ENCODE assay signal across 29 cellular contexts in the genomic region with DNA sequence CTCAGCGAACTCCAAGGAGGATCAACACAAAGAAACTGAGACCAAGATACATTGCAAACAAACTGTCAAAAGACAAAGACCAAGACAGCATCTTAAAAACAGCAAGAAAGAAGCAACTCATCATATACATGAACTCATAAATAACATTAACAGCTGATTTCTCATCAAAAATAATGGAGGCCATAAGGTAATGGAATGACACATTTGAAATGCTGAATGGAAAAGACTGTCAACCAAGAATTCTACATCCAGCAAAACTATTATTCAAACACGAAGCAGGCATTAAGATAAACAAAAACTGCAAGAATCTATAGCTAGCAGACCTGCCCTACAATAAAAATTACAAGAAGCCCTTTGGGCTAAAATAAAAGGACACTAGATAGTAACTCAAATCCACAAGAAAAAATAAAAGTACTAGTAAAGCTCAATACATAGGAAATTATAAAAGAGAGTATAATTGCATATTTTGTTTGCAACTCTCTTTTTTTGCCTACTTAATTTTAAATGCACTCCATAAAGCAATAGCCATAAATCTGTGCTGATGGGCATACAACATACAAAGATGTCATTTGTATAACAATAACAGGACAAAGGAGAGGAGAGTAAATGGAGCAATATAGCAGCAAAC. TPM values are rescaled to one million over a fixed set of nuclear protein-coding genes. Genes with fewer than 3 reads are reported as not detected.
"Had no signal": no experiment of that assay in that cellular context is flagged by ENCODE, and none has a peak within 500 bp of the region (broad histone marks: within the 10 kb centered on the region; RNA-seq: fewer than 3 reads in every experiment).

No MANE protein-coding gene starts in this region.

- H3K4me1 ChIP-seq: right atrium auricular region had no signal

- H3K9me3 ChIP-seq: testis, thyroid gland, upper lobe of right lung had no signal

- H3K4me3 Mint-ChIP-seq: naive thymus-derived CD4-positive, alpha-beta T cell; natural killer cell treated with Interleukin-12 subunit alpha and Interleukin-12 subunit beta and Interleukin-15 and Interleukin-18, amount 100 ng/mL, for 72 hours; stimulated activated naive B cell treated with anti-CD40 and anti-IgM and Interleukin-4, amounts not matched to agents 10 μg/mL and 1 μg/mL and 100 μg/mL, for 72 hours had no signal

- H3K4me1 Mint-ChIP-seq: naive thymus-derived CD4-positive, alpha-beta T cell; stimulated activated naive B cell treated with anti-CD40 and anti-IgM and Interleukin-4, amounts not matched to agents 10 μg/mL and 1 μg/mL and 100 μg/mL, for 72 hours had no signal

- DNase-seq: islet precursor cell; left ventricle myocardium inferior; midbrain; mucosa of descending colon; naive thymus-derived CD4-positive, alpha-beta T cell; ovary; stimulated activated CD4-positive, alpha-beta T cell treated with anti-CD3 and anti-CD28 coated beads, Interleukin-12 subunit alpha, Interleukin-12 subunit beta, amount 100 ng/mL, for 4 hours; stimulated activated CD4-positive, alpha-beta T cell treated with anti-CD3 and anti-CD28 coated beads, Interleukin-15, amount 100 ng/mL, for 24 hours; stimulated activated CD4-positive, alpha-beta T cell treated with anti-CD3 and anti-CD28 coated beads, Interleukin-2, amount 100 ng/mL, for 24 hours; stimulated activated CD4-positive, alpha-beta T cell treated with anti-CD3 and anti-CD28 coated beads, Interleukin-4, amount 100 ng/mL, for 1 hour; stimulated activated naive B cell treated with anti-CD40 and anti-IgM and Interleukin-4, amounts not matched to agents 10 μg/mL and 1 μg/mL and 100 μg/mL, for 72 hours; stimulated activated naive CD8-positive, alpha-beta T cell treated with anti-CD3 and anti-CD28 coated beads, Interleukin-15, Interleukin-2, amounts not matched to agents 100 U/mL and 50 U/mL, for 24 hours; stomach; testis; thyroid gland; transverse colon; upper lobe of right lung had no signal

- H3K27me3 ChIP-seq: ovary, right atrium auricular region, testis, thyroid gland, upper lobe of right lung had no signal

- H3K27ac Mint-ChIP-seq: naive thymus-derived CD4-positive, alpha-beta T cell; natural killer cell treated with Interleukin-12 subunit alpha and Interleukin-12 subunit beta and Interleukin-15 and Interleukin-18, amount 100 ng/mL, for 72 hours; progenitor cell of endocrine pancreas; stimulated activated naive B cell treated with anti-CD40 and anti-IgM and Interleukin-4, amounts not matched to agents 10 μg/mL and 1 μg/mL and 100 μg/mL, for 72 hours had no signal

- FAIRE-seq: urothelium cell line had no signal

- H3K27ac ChIP-seq: left ventricle myocardium inferior, ovary, right atrium auricular region, skin epidermis, stomach, testis, thyroid gland, transverse colon, upper lobe of right lung had no signal

- H3K36me3 ChIP-seq: left ventricle myocardium inferior, ovary, right atrium auricular region, stomach, thyroid gland, transverse colon, upper lobe of right lung had no signal

- ATAC-seq: mucosa of descending colon; naive thymus-derived CD4-positive, alpha-beta T cell; natural killer cell treated with Interleukin-12 subunit alpha and Interleukin-12 subunit beta and Interleukin-15 and Interleukin-18, amount 100 ng/mL, for 72 hours; sciatic nerve; stimulated activated naive B cell treated with anti-CD40 and anti-IgM and Interleukin-4, amounts not matched to agents 10 μg/mL and 1 μg/mL and 100 μg/mL, for 72 hours; stimulated activated naive CD8-positive, alpha-beta T cell treated with anti-CD3 and anti-CD28 coated beads, Interleukin-15, Interleukin-2, amounts not matched to agents 100 U/mL and 50 U/mL, for 24 hours; upper lobe of right lung had no signal

- H3K4me3 ChIP-seq: left ventricle myocardium inferior, lung, mucosa of descending colon, ovary, right atrium auricular region, skin epidermis, stomach, testis, thyroid gland, transverse colon, upper lobe of right lung had no signal

RNA-seq across cellular contexts. Expression of a gene that starts 37.9 kb away (rescaled TPM):
- total RNA-seq: myocyte; naive thymus-derived CD4-positive, alpha-beta T cell; natural killer cell treated with Interleukin-12 subunit alpha and Interleukin-12 subunit beta and Interleukin-15 and Interleukin-18, amount 100 ng/mL, for 72 hours; progenitor cell of endocrine pancreas; pulmonary artery endothelial cell had no signal
- polyA plus RNA-seq: naive thymus-derived CD4-positive, alpha-beta T cell; neural cell had no signal

RNA-seq across cellular contexts. Expression of a gene that starts 39.6 kb away (rescaled TPM):
- total RNA-seq: left ventricle myocardium inferior; mesenteric fat pad; myocyte; naive thymus-derived CD4-positive, alpha-beta T cell; natural killer cell treated with Interleukin-12 subunit alpha and Interleukin-12 subunit beta and Interleukin-15 and Interleukin-18, amount 100 ng/mL, for 72 hours; omental fat pad; pulmonary artery endothelial cell; right atrium auricular region had no signal
- polyA plus RNA-seq: naive thymus-derived CD4-positive, alpha-beta T cell; neural cell had no signal
